ENCODE assay signal across 2 cellular contexts in the genomic region with DNA sequence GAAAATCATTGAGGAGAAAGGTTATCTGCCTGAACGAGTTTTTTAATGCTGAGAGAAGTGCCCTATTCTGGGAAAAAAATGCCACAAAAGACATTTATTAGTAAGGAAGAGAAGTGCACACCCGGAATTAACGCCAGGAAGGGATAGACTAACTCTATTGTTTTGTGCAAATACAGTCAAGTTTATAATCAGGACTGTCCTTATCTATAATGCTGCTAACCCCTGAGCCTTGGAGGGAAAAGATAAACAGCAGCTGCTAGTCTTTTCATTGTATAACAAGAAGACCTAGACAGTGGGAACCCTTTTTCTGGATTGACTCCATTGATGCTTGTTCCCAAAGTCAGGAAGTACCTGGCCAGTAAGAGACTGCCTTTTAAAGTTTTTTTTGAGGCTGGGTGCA.
TF ChIP-seq lines count a peak whose summit lies in the region.

No MANE protein-coding gene starts in this region.

TF ChIP-seq in K562, 482 proteins besides CTCF, POLR2A, EP300 and RAD21:
- TF ChIP-seq, protein P1, sequence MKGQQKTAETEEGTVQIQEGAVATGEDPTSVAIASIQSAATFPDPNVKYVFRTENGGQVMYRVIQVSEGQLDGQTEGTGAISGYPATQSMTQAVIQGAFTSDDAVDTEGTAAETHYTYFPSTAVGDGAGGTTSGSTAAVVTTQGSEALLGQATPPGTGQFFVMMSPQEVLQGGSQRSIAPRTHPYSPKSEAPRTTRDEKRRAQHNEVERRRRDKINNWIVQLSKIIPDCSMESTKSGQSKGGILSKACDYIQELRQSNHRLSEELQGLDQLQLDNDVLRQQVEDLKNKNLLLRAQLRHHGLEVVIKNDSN (CRISPR knock-in tag; IDR thresholded peaks at IDR 0.05): no peak
- TF ChIP-seq, protein P2, sequence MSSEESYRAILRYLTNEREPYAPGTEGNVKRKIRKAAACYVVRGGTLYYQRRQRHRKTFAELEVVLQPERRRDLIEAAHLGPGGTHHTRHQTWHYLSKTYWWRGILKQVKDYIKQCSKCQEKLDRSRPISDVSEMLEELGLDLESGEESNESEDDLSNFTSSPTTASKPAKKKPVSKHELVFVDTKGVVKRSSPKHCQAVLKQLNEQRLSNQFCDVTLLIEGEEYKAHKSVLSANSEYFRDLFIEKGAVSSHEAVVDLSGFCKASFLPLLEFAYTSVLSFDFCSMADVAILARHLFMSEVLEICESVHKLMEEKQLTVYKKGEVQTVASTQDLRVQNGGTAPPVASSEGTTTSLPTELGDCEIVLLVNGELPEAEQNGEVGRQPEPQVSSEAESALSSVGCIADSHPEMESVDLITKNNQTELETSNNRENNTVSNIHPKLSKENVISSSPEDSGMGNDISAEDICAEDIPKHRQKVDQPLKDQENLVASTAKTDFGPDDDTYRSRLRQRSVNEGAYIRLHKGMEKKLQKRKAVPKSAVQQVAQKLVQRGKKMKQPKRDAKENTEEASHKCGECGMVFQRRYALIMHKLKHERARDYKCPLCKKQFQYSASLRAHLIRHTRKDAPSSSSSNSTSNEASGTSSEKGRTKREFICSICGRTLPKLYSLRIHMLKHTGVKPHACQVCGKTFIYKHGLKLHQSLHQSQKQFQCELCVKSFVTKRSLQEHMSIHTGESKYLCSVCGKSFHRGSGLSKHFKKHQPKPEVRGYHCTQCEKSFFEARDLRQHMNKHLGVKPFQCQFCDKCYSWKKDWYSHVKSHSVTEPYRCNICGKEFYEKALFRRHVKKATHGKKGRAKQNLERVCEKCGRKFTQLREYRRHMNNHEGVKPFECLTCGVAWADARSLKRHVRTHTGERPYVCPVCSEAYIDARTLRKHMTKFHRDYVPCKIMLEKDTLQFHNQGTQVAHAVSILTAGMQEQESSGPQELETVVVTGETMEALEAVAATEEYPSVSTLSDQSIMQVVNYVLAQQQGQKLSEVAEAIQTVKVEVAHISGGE (CRISPR knock-in tag; IDR thresholded peaks at IDR 0.05): peak in 1 of 3 experiments; percentile 56; a peak in 2 of 6 replicates
- TF ChIP-seq, protein P3, sequence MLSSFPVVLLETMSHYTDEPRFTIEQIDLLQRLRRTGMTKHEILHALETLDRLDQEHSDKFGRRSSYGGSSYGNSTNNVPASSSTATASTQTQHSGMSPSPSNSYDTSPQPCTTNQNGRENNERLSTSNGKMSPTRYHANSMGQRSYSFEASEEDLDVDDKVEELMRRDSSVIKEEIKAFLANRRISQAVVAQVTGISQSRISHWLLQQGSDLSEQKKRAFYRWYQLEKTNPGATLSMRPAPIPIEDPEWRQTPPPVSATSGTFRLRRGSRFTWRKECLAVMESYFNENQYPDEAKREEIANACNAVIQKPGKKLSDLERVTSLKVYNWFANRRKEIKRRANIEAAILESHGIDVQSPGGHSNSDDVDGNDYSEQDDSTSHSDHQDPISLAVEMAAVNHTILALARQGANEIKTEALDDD (IDR thresholded peaks at IDR 0.05): 0 out of 2 replicates have a peak, but pooled peaks have one; percentile 13
- TF ChIP-seq SOX6 (IDR thresholded peaks at IDR 0.05): peak; percentile 47; the same call in 1 of the 2 replicates
- TF ChIP-seq ETV6 (IDR thresholded peaks at IDR 0.05; ENCODE audit: borderline replicate concordance in 1 of 2, low read depth in 2 of 2, low read length in 1 of 2): no peak
- TF ChIP-seq ETV6 (CRISPR knock-in tag; IDR thresholded peaks at IDR 0.05; ENCODE audit: borderline replicate concordance): no peak
- TF ChIP-seq TCF3 (CRISPR knock-in tag; IDR thresholded peaks at IDR 0.05): 0 out of 2 replicates have a peak, but pooled peaks have one; percentile 9
- TF ChIP-seq ZNF224 (CRISPR knock-in tag; IDR thresholded peaks at IDR 0.05): no peak
- no peak for TF ChIP-seq RUNX1 (IDR thresholded peaks at IDR 0.05; ENCODE audit: low read depth)
- 0 out of 2 replicates have a peak, but pooled peaks have one; percentile 12 for TF ChIP-seq ARID1B (IDR thresholded peaks at IDR 0.05)

TF ChIP-seq in HepG2, 621 proteins besides CTCF, POLR2A, EP300 and RAD21:
- TF ChIP-seq HNRNPK (IDR thresholded peaks at IDR 0.05; ENCODE audit: low read depth, low read length, poor library complexity, severe bottlenecking): no peak
- TF ChIP-seq, protein P4, sequence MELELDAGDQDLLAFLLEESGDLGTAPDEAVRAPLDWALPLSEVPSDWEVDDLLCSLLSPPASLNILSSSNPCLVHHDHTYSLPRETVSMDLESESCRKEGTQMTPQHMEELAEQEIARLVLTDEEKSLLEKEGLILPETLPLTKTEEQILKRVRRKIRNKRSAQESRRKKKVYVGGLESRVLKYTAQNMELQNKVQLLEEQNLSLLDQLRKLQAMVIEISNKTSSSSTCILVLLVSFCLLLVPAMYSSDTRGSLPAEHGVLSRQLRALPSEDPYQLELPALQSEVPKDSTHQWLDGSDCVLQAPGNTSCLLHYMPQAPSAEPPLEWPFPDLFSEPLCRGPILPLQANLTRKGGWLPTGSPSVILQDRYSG (CRISPR knock-in tag; IDR thresholded peaks at IDR 0.05): no peak
- TF ChIP-seq, protein P5, sequence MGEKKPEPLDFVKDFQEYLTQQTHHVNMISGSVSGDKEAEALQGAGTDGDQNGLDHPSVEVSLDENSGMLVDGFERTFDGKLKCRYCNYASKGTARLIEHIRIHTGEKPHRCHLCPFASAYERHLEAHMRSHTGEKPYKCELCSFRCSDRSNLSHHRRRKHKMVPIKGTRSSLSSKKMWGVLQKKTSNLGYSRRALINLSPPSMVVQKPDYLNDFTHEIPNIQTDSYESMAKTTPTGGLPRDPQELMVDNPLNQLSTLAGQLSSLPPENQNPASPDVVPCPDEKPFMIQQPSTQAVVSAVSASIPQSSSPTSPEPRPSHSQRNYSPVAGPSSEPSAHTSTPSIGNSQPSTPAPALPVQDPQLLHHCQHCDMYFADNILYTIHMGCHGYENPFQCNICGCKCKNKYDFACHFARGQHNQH (CRISPR knock-in tag; IDR thresholded peaks at IDR 0.05): no peak
- TF ChIP-seq SMC3 (IDR thresholded peaks at IDR 0.05; ENCODE audit: low read length): no peak
- no peak for TF ChIP-seq BRD4 (CRISPR knock-in tag; IDR thresholded peaks at IDR 0.05)
- TF ChIP-seq HIVEP1 (CRISPR knock-in tag; IDR thresholded peaks at IDR 0.05): no peak
- TF ChIP-seq KDM4B (CRISPR knock-in tag; IDR thresholded peaks at IDR 0.05): no peak
- no peak for TF ChIP-seq ZSCAN22 (CRISPR knock-in tag; IDR thresholded peaks at IDR 0.05)
- TF ChIP-seq ZNF660 (CRISPR knock-in tag; IDR thresholded peaks at IDR 0.05; ENCODE audit: borderline replicate concordance, low read depth): no peak
- no peak for TF ChIP-seq ASH2L (IDR thresholded peaks at IDR 0.05; ENCODE audit: insufficient read length, low read depth, low read length)
- TF ChIP-seq, protein P6, sequence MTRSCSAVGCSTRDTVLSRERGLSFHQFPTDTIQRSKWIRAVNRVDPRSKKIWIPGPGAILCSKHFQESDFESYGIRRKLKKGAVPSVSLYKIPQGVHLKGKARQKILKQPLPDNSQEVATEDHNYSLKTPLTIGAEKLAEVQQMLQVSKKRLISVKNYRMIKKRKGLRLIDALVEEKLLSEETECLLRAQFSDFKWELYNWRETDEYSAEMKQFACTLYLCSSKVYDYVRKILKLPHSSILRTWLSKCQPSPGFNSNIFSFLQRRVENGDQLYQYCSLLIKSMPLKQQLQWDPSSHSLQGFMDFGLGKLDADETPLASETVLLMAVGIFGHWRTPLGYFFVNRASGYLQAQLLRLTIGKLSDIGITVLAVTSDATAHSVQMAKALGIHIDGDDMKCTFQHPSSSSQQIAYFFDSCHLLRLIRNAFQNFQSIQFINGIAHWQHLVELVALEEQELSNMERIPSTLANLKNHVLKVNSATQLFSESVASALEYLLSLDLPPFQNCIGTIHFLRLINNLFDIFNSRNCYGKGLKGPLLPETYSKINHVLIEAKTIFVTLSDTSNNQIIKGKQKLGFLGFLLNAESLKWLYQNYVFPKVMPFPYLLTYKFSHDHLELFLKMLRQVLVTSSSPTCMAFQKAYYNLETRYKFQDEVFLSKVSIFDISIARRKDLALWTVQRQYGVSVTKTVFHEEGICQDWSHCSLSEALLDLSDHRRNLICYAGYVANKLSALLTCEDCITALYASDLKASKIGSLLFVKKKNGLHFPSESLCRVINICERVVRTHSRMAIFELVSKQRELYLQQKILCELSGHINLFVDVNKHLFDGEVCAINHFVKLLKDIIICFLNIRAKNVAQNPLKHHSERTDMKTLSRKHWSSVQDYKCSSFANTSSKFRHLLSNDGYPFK (CRISPR knock-in tag; IDR thresholded peaks at IDR 0.05; ENCODE audit: borderline replicate concordance): no peak
- TF ChIP-seq, protein P7, sequence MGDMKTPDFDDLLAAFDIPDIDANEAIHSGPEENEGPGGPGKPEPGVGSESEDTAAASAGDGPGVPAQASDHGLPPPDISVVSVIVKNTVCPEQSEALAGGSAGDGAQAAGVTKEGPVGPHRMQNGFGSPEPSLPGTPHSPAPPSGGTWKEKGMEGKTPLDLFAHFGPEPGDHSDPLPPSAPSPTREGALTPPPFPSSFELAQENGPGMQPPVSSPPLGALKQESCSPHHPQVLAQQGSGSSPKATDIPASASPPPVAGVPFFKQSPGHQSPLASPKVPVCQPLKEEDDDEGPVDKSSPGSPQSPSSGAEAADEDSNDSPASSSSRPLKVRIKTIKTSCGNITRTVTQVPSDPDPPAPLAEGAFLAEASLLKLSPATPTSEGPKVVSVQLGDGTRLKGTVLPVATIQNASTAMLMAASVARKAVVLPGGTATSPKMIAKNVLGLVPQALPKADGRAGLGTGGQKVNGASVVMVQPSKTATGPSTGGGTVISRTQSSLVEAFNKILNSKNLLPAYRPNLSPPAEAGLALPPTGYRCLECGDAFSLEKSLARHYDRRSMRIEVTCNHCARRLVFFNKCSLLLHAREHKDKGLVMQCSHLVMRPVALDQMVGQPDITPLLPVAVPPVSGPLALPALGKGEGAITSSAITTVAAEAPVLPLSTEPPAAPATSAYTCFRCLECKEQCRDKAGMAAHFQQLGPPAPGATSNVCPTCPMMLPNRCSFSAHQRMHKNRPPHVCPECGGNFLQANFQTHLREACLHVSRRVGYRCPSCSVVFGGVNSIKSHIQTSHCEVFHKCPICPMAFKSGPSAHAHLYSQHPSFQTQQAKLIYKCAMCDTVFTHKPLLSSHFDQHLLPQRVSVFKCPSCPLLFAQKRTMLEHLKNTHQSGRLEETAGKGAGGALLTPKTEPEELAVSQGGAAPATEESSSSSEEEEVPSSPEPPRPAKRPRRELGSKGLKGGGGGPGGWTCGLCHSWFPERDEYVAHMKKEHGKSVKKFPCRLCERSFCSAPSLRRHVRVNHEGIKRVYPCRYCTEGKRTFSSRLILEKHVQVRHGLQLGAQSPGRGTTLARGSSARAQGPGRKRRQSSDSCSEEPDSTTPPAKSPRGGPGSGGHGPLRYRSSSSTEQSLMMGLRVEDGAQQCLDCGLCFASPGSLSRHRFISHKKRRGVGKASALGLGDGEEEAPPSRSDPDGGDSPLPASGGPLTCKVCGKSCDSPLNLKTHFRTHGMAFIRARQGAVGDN (CRISPR knock-in tag; IDR thresholded peaks at IDR 0.05): no peak
- no peak for TF ChIP-seq MED1 (CRISPR knock-in tag; IDR thresholded peaks at IDR 0.05)
- TF ChIP-seq, protein P8, sequence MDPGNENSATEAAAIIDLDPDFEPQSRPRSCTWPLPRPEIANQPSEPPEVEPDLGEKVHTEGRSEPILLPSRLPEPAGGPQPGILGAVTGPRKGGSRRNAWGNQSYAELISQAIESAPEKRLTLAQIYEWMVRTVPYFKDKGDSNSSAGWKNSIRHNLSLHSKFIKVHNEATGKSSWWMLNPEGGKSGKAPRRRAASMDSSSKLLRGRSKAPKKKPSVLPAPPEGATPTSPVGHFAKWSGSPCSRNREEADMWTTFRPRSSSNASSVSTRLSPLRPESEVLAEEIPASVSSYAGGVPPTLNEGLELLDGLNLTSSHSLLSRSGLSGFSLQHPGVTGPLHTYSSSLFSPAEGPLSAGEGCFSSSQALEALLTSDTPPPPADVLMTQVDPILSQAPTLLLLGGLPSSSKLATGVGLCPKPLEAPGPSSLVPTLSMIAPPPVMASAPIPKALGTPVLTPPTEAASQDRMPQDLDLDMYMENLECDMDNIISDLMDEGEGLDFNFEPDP (CRISPR knock-in tag; conservative IDR thresholded peaks at IDR 0.05): no peak
- TF ChIP-seq KMT2A (CRISPR knock-in tag; IDR thresholded peaks at IDR 0.05): no peak
- no peak for TF ChIP-seq GTF2F1 (IDR thresholded peaks at IDR 0.05; ENCODE audit: low read length)
- TF ChIP-seq ZNF510 (CRISPR knock-in tag; IDR thresholded peaks at IDR 0.05; ENCODE audit: low read depth): no peak
- no peak for TF ChIP-seq SOX5 (CRISPR knock-in tag; IDR thresholded peaks at IDR 0.05; ENCODE audit: borderline replicate concordance)
- no peak for TF ChIP-seq NFE2 (CRISPR knock-in tag; IDR thresholded peaks at IDR 0.05)
- no peak for TF ChIP-seq ZNF674 (CRISPR knock-in tag; IDR thresholded peaks at IDR 0.05; ENCODE audit: low read depth)
TF ChIP-seq in HepG2: peak in this region for 0.
